Comparison of ENCODE assay signal across 14 cellular contexts in the genomic region with DNA sequence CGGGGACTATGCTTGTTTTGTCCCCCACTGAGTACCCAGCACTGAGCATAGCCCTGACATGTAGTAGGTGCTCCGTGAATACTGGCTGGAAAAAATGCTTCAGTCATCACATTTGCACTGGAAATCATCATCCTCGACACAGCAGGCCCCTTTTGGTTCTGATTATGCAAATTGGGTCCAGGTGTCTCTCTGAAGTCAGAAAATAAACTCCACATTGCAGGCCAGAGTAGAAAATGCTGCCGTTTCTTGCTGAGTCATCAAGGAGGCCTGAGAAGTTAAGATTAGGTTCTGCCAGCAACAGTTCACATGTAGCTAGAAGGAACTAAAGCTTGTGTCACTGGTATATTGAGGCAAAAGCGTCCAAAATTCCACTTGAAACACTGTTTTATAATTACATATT. TPM values are rescaled to one million over a fixed set of nuclear protein-coding genes. Genes with fewer than 3 reads are reported as not detected.
DNase-seq lines count a peak whose midpoint lies in the region; ATAC-seq, FAIRE-seq and TF ChIP-seq lines count a peak whose summit lies in the region.
"Had no signal": no experiment of that assay in that cellular context is flagged by ENCODE, and none has a peak within 500 bp of the region (broad histone marks: within the 10 kb centered on the region; RNA-seq: fewer than 3 reads in every experiment).

No MANE protein-coding gene starts in this region.

- no peak overlapping the region for H3K4me3 Mint-ChIP-seq in progenitor cell of endocrine pancreas (ENCODE audit: low read depth)

- no peaks in the 10 kb centered on the region for H3K27me3 ChIP-seq in bronchial epithelial cell (ENCODE audit: control insufficient read depth, insufficient read depth, low read length)

- no peaks in the 10 kb centered on the region for H3K9me3 Mint-ChIP-seq in progenitor cell of endocrine pancreas (ENCODE audit: low read depth)

- H3K36me3 ChIP-seq in bronchial epithelial cell (ENCODE audit: control insufficient read depth, insufficient read depth, low read length) = no peaks in the 10 kb centered on the region

- peak overlapping the region; percentile 80 for H3K27ac Mint-ChIP-seq in progenitor cell of endocrine pancreas

- no peak for TF ChIP-seq CTCF in bronchial epithelial cell (IDR thresholded peaks at IDR 0.05; ENCODE audit: insufficient read depth, low read length, severe bottlenecking)
- no peak for TF ChIP-seq CTCF in progenitor cell of endocrine pancreas (IDR thresholded peaks at IDR 0.05; ENCODE audit: unreplicated experiment)

- no peak overlapping the region for H3K4me3 ChIP-seq in bronchial epithelial cell (ENCODE audit: low read depth, low read length)

- no peak for FAIRE-seq in bronchial epithelial cell (lab: Jason Lieb, UNC)

- H3K27me3 Mint-ChIP-seq in progenitor cell of endocrine pancreas = peaks cover 21% of the 10 kb centered on the region

- H3K36me3 Mint-ChIP-seq in progenitor cell of endocrine pancreas (ENCODE audit: insufficient read depth) = no peaks in the 10 kb centered on the region

- H3K4me1 Mint-ChIP-seq in progenitor cell of endocrine pancreas (ENCODE audit: low read depth) = peaks cover 5% of the 10 kb centered on the region

- ATAC-seq in GM21526 (IDR thresholded peaks at IDR 0.05; ENCODE audit: low FRiP score, unreplicated experiment) (peak; percentile 71), GM18909 (IDR thresholded peaks at IDR 0.05; ENCODE audit: poor library complexity, unreplicated experiment) (no peak)

- peak; percentile 49 for DNase-seq in NCI-H526 treated with DMSO at 0.1 percent for 48 hours (lab: John Stamatoyannopoulos, UW)
- DNase-seq in bronchial epithelial cell (ENCODE audit: low read depth) = peak; percentile 10
- DNase-seq in progenitor cell of endocrine pancreas (ENCODE audit: low spot score, unreplicated experiment) = no peak
- DNase-seq in OCI-M2 (lab: John Stamatoyannopoulos, UW; ENCODE audit: unreplicated experiment) = no peak
- no peak for DNase-seq in occipital lobe (lab: John Stamatoyannopoulos, UW)
- no peak for DNase-seq in NCI-H187 treated with DMSO at 0.1 percent for 48 hours (lab: John Stamatoyannopoulos, UW)
- DNase-seq: activated CD8-positive, alpha-beta memory T cell treated with anti-CD3 and anti-CD28 coated beads, Interleukin-2, amount 50 U/mL, for 4 hours; anterior cingulate cortex; NCI-H524; stimulated activated CD4-positive, alpha-beta T cell treated with anti-CD3 and anti-CD28 coated beads, Interleukin-15, amount 100 ng/mL, for 24 hours; T1000 had no signal

RNA-seq across cellular contexts. Expression of a gene that starts 15.0 kb away (rescaled TPM):
- under 0.01 TPM in 1 of 2 replicates, not detected in the other for total RNA-seq in bronchial epithelial cell
- total RNA-seq in progenitor cell of endocrine pancreas = 0.24 and 0.36 TPM in 2 replicates
- 25.9 TPM for total RNA-seq in occipital lobe
- total RNA-seq: MCF 10A had no signal

RNA-seq across cellular contexts. Expression of a gene that starts 17.0 kb away (rescaled TPM):
- total RNA-seq in bronchial epithelial cell (not detected in 2 replicates), progenitor cell of endocrine pancreas (1.2 TPM in 2 replicates), occipital lobe (0.94 TPM)
- total RNA-seq: MCF 10A had no signal

Comparison
In these comparisons a context has a peak if more than half of its experiments do, and no peak if none do; other contexts are left out.
1. DNase-seq: peak in NCI-H526 treated with DMSO at 0.1 percent for 48 hours (single experiment) and bronchial epithelial cell (single experiment); none in progenitor cell of endocrine pancreas (single experiment), OCI-M2 (single experiment), occipital lobe (single experiment) and NCI-H187 treated with DMSO at 0.1 percent for 48 hours (single experiment).
2. RNA of a gene that starts 15.0 kb away (total RNA-seq): 25.9 TPM in occipital lobe (single experiment); 0.24 to 0.36 TPM in progenitor cell of endocrine pancreas and under 0.01 TPM in bronchial epithelial cell; every median in the first group is over 10 times any median in the second.